ENCODE assay signal across 8 cellular contexts in genomic region chr14:105315211-105315721, GRCh38. TPM values are rescaled to one million over a fixed set of nuclear protein-coding genes. Genes with fewer than 3 reads are reported as not detected.
DNase-seq lines count a peak whose midpoint lies in the region; ATAC-seq and TF ChIP-seq lines count a peak whose summit lies in the region.

No MANE protein-coding gene starts in this region.

- peak overlapping the region; percentile 78 for H3K4me3 ChIP-seq in AG09309 (ENCODE audit: control insufficient read depth, low read depth, low read length)
- peak overlapping the region; percentile 65 to 95 (median 74) for H3K4me3 ChIP-seq in liver (ENCODE audit: low read depth in 1 of 3, low read length in 3 of 3)
- H3K4me3 ChIP-seq in stomach smooth muscle (ENCODE audit: low read length in 2 of 2): peak overlapping the region; percentile 66 to 81

- no peak for TF ChIP-seq RAD21 in liver (IDR thresholded peaks at IDR 0.05)

- H3K36me3 ChIP-seq in liver (ENCODE audit: control insufficient read depth in 4 of 4, insufficient read depth in 3 of 4, low read depth in 1 of 4, low read length in 3 of 4) (peaks cover 0 to 3% (median 0%) of the 10 kb centered on the region in 4 donors), stomach smooth muscle (ENCODE audit: control insufficient read depth in 2 of 2, insufficient read depth in 2 of 2, low read length in 2 of 2) (no peaks in the 10 kb centered on the region)

- H3K27ac ChIP-seq in cingulate gyrus (ENCODE audit: low read depth, low read length) (peak overlapping the region; percentile 47), liver (ENCODE audit: low read depth in 1 of 2, low read length in 2 of 2) (peak overlapping the region; percentile 1 to 19), stomach smooth muscle (ENCODE audit: low read length) (peak overlapping the region; percentile 46)

- TF ChIP-seq CTCF in AG09309 (IDR thresholded peaks at IDR 0.05; ENCODE audit: control insufficient read depth, insufficient read depth, low read depth, low read length, missing control alignments) (no peak), WTC11 (IDR thresholded peaks at IDR 0.05) (no peak), liver (IDR thresholded peaks at IDR 0.05; ENCODE audit: low read depth, low read length, missing input control) (no peak)

- H3K4me3 Mint-ChIP-seq in IgD-negative memory B cell (peak overlapping the region; percentile 87 to 93 (median 92)), WTC11 (peak overlapping the region; percentile 84)

- POLR2A ChIA-PET in WTC11 (lab: Charles Lee): no interaction called here

- H3K27me3 ChIP-seq in liver (ENCODE audit: control insufficient read depth in 4 of 4, insufficient read depth in 4 of 4, low read length in 3 of 4) (no peaks in the 10 kb centered on the region), stomach smooth muscle (ENCODE audit: control insufficient read depth in 1 of 2, insufficient read depth in 2 of 2, low read length in 2 of 2) (no peaks in the 10 kb centered on the region)

- H3K4me1 Mint-ChIP-seq in IgD-negative memory B cell: peaks cover 9 to 13% (median 11%) of the 10 kb centered on the region in 3 donors
- H3K4me1 Mint-ChIP-seq in WTC11: peaks cover 17% of the 10 kb centered on the region

- H3K9me3 ChIP-seq in liver (ENCODE audit: control insufficient read depth in 4 of 4, low read length in 3 of 4): no peaks in the 10 kb centered on the region
- no peaks in the 10 kb centered on the region for H3K9me3 ChIP-seq in stomach smooth muscle (ENCODE audit: control insufficient read depth in 2 of 2, low read length in 2 of 2)

- H3K27ac Mint-ChIP-seq in IgD-negative memory B cell: peak overlapping the region; percentile 91 to 93 (median 92)
- H3K27ac Mint-ChIP-seq in WTC11: no peak overlapping the region

- H3K36me3 Mint-ChIP-seq in IgD-negative memory B cell (no peaks in the 10 kb centered on the region), WTC11 (no peaks in the 10 kb centered on the region)

- CTCF ChIA-PET in WTC11 (lab: Charles Lee): interaction anchor here (0.7 to 1.8 kb wide), 6 partner anchors 14 to 146 kb away, joined by 4 to 12 read pairs (median 6); partner anchors contain the start of gene BRF1

- no peaks in the 10 kb centered on the region for H3K9me3 Mint-ChIP-seq in IgD-negative memory B cell
- H3K9me3 Mint-ChIP-seq in WTC11: no peaks in the 10 kb centered on the region

- H3K9ac ChIP-seq in liver (ENCODE audit: low read depth in 1 of 2, low read length in 2 of 2): peak overlapping the region in 1 of 2 donors; percentile 1
- peak overlapping the region; percentile 8 to 58 for H3K9ac ChIP-seq in stomach smooth muscle (ENCODE audit: low read length in 2 of 2)

- H3K27me3 Mint-ChIP-seq in IgD-negative memory B cell (no peaks in the 10 kb centered on the region), WTC11 (ENCODE audit: low read depth) (no peaks in the 10 kb centered on the region; the same call in 1 of the 2 replicates)

- H3K4me1 ChIP-seq in liver (ENCODE audit: control insufficient read depth in 4 of 4, insufficient read depth in 4 of 4, low read length in 3 of 4) (peaks cover 11 to 15% (median 12%) of the 10 kb centered on the region in 4 donors), stomach smooth muscle (ENCODE audit: control insufficient read depth, insufficient read depth, low read length) (peaks cover 56% of the 10 kb centered on the region)

- 1% methylated on average over 54 of the region's 54 CpGs for WGBS in liver

- DNase-seq in AG09309 (ENCODE audit: low read depth) (no peak), WTC11 (ENCODE audit: low spot score) (peak; percentile 57), hippocampal formation (lab: John Stamatoyannopoulos, UW) (no peak)

- peak; percentile 22 for ATAC-seq in GM19438 (IDR thresholded peaks at IDR 0.05; ENCODE audit: low read depth, unreplicated experiment)
- peak; percentile 42 for ATAC-seq in WTC11

TF ChIP-seq in WTC11, 78 proteins besides CTCF, POLR2A, EP300 and RAD21:
- TF ChIP-seq NFYB (CRISPR knock-in tag; conservative IDR thresholded peaks at IDR 0.05; ENCODE audit: low read depth): 0 out of 2 replicates have a peak, but pooled peaks have one; percentile 5
- TF ChIP-seq TEAD4 (CRISPR knock-in tag; IDR thresholded peaks at IDR 0.05): no peak
- 0 out of 2 replicates have a peak, but pooled peaks have one; percentile 12 for TF ChIP-seq ATF1 (CRISPR knock-in tag; IDR thresholded peaks at IDR 0.05)
- 0 out of 2 replicates have a peak, but pooled peaks have one; percentile 39 for TF ChIP-seq MAX (CRISPR knock-in tag; IDR thresholded peaks at IDR 0.05)
- peak; percentile 50 for TF ChIP-seq SP1 (CRISPR knock-in tag; conservative IDR thresholded peaks at IDR 0.05)
- TF ChIP-seq JUN (CRISPR knock-in tag; IDR thresholded peaks at IDR 0.05): no peak
- no peak for TF ChIP-seq CBFB (CRISPR knock-in tag; IDR thresholded peaks at IDR 0.05; ENCODE audit: low read depth)

TF ChIP-seq in liver, 16 proteins besides CTCF, POLR2A, EP300 and RAD21:
- no peak for TF ChIP-seq HNF4A (conservative IDR thresholded peaks at IDR 0.05)

RNA-seq across cellular contexts. Expression of gene PACS2, which starts 0.7 kb away (rescaled TPM):
- polyA plus RNA-seq in IgD-negative memory B cell: 3.8 TPM
- total RNA-seq in WTC11 (2021): 90.7 to 100 TPM (median 98.0 TPM) in 3 replicates
- total RNA-seq in liver: 10 to 100 TPM; 10.2 to 21.9 TPM
- polyA plus RNA-seq in liver: 1 to 10 TPM; 5.1 to 9.5 TPM

RNA-seq across cellular contexts. Expression of gene BRF1, which starts 14.5 kb away (rescaled TPM):
- polyA plus RNA-seq in IgD-negative memory B cell: 8.4 TPM
- 23.9 to 26.5 TPM (median 26.4 TPM) in 3 replicates for total RNA-seq in WTC11 (2021)
- total RNA-seq in liver: 10 to 100 TPM; 13.0 to 24.1 TPM
- 1 to 10 TPM; 4.6 to 8.3 TPM for polyA plus RNA-seq in liver
